Comparison of ENCODE assay signal across 12 cellular contexts in the genomic region with DNA sequence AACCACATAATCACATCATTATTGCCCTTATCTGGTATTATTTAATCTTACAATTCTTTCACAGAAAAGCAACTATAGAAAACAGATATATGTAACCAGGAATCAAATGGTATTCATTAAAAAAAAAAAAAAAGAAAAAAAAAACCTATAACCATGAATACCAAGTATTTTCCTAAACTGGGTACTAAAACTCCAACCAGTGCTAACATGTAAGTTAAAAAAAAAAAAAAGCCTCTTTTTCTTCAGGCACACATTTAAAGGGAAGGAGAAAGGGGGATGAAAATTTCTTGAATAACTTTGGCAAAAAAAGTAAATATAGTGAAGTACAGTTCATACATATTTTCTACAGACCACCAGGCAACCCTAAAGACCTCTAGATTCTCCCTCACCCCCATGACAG. TPM values are rescaled to one million over a fixed set of nuclear protein-coding genes. Genes with fewer than 3 reads are reported as not detected.
DNase-seq lines count a peak whose midpoint lies in the region; ATAC-seq and TF ChIP-seq lines count a peak whose summit lies in the region.
"Had no signal": no experiment of that assay in that cellular context is flagged by ENCODE, and none has a peak within 500 bp of the region (broad histone marks: within the 10 kb centered on the region; RNA-seq: fewer than 3 reads in every experiment).

No MANE protein-coding gene starts in this region.

- peak overlapping the region; percentile 79 for H3K4me3 ChIP-seq in PC-3 (ENCODE audit: low read length)
- peak overlapping the region; percentile 95 for H3K4me3 ChIP-seq in epithelial cell of esophagus (ENCODE audit: low read length)
- H3K4me3 ChIP-seq: uterus had no signal

- no peaks in the 10 kb centered on the region for H3F3A ChIP-seq in PC-3 (ENCODE audit: low read length, unreplicated experiment)

- no peak overlapping the region for H2AFZ ChIP-seq in PC-3 (ENCODE audit: low read length)

- peak overlapping the region; percentile 99 for H3K4me3 Mint-ChIP-seq in natural killer cell treated with Interleukin-12 subunit alpha and Interleukin-12 subunit beta and Interleukin-15 and Interleukin-18, amount 100 ng/mL, for 72 hours
- H3K4me3 Mint-ChIP-seq in natural killer cell (no peak overlapping the region), type B pancreatic cell (peak overlapping the region; percentile 99)

- DNase-seq in natural killer cell treated with Interleukin-12 subunit alpha and Interleukin-12 subunit beta and Interleukin-15 and Interleukin-18, amount 100 ng/mL, for 72 hours (ENCODE audit: low spot score) = no peak
- no peak for DNase-seq in natural killer cell
- no peak for DNase-seq in PC-3
- DNase-seq in epithelial cell of esophagus (ENCODE audit: low read depth) = no peak
- DNase-seq in type B pancreatic cell (ENCODE audit: extremely low spot score, unreplicated experiment) = no peak
- no peak for DNase-seq in posterior cingulate gyrus
- DNase-seq: C1 segment of cervical spinal cord, left ventricle myocardium superior, NCI-H446, uterus had no signal

- TF ChIP-seq CTCF in natural killer cell (IDR thresholded peaks at IDR 0.05) (no peak), PC-3 (conservative IDR thresholded peaks at IDR 0.05; ENCODE audit: low read depth, low read length) (no peak), epithelial cell of esophagus (IDR thresholded peaks at IDR 0.05; ENCODE audit: insufficient read depth, low read depth, low read length, missing control alignments) (no peak), type B pancreatic cell (conservative IDR thresholded peaks at IDR 0.05) (no peak)

- intact Hi-C loops in natural killer cell (cut with micrococcal nuclease) = no loop called here
- intact Hi-C loops in PC-3 (cut with micrococcal nuclease) = loop anchor here (10.0 kb wide), 1 partner anchor 472 kb away; the partner anchor contains the start of gene REST
- intact Hi-C loops in posterior cingulate gyrus (cut with DNase I) = loop anchor here (5.0 to 10.0 kb wide), 2 partner anchors 34 to 542 kb away; partner anchors contain the start of genes NOA1, POLR2B and SRP72

- no peak overlapping the region for H3K27ac Mint-ChIP-seq in natural killer cell treated with Interleukin-12 subunit alpha and Interleukin-12 subunit beta and Interleukin-15 and Interleukin-18, amount 100 ng/mL, for 72 hours
- no peak overlapping the region for H3K27ac Mint-ChIP-seq in natural killer cell
- peak overlapping the region; percentile 31 for H3K27ac Mint-ChIP-seq in type B pancreatic cell

- no peaks in the 10 kb centered on the region for H3K27me3 ChIP-seq in PC-3 (ENCODE audit: low read length)
- H3K27me3 ChIP-seq: uterus had no signal

- H3K4me2 ChIP-seq in PC-3 (ENCODE audit: low read length) = peak overlapping the region; percentile 93

- H3K27me3 Mint-ChIP-seq in natural killer cell treated with Interleukin-12 subunit alpha and Interleukin-12 subunit beta and Interleukin-15 and Interleukin-18, amount 100 ng/mL, for 72 hours = no peaks in the 10 kb centered on the region
- H3K27me3 Mint-ChIP-seq in natural killer cell (ENCODE audit: low read depth in 2 of 2) = no peaks in the 10 kb centered on the region
- no peaks in the 10 kb centered on the region for H3K27me3 Mint-ChIP-seq in type B pancreatic cell

- ATAC-seq in natural killer cell treated with Interleukin-12 subunit alpha and Interleukin-12 subunit beta and Interleukin-15 and Interleukin-18, amount 100 ng/mL, for 72 hours = no peak
- ATAC-seq in natural killer cell (no peak), PC-3 (no peak), GM18907 (IDR thresholded peaks at IDR 0.05; ENCODE audit: unreplicated experiment) (no peak), GM18868 (IDR thresholded peaks at IDR 0.05; ENCODE audit: unreplicated experiment) (no peak)
- ATAC-seq: left ventricle myocardium superior had no signal

- CTCF ChIA-PET in PC-3 (lab: Charles Lee) = interaction anchor here (0.7 kb wide), 1 partner anchor 195 kb away, joined by 3 read pairs; no protein-coding TSS in a partner anchor

- peaks cover 9% of the 10 kb centered on the region for H3K36me3 Mint-ChIP-seq in natural killer cell treated with Interleukin-12 subunit alpha and Interleukin-12 subunit beta and Interleukin-15 and Interleukin-18, amount 100 ng/mL, for 72 hours
- H3K36me3 Mint-ChIP-seq in natural killer cell (no peaks in the 10 kb centered on the region), type B pancreatic cell (peaks cover 4% of the 10 kb centered on the region)

- peak overlapping the region; percentile 98 for H3K9ac ChIP-seq in PC-3 (ENCODE audit: low read length)

- H3K4me1 ChIP-seq in PC-3 (ENCODE audit: insufficient read depth, low read length) = peaks cover 17% of the 10 kb centered on the region; the same call in 1 of the 2 replicates
- H3K4me1 ChIP-seq: uterus had no signal

- H3K36me3 ChIP-seq in PC-3 (ENCODE audit: low read depth, low read length) = peaks cover 6% of the 10 kb centered on the region; the same call in 1 of the 2 replicates
- H3K36me3 ChIP-seq: uterus had no signal

- H3K79me2 ChIP-seq in PC-3 (ENCODE audit: low read length) = peaks cover 92% of the 10 kb centered on the region

- no peaks in the 10 kb centered on the region for H3K9me3 Mint-ChIP-seq in natural killer cell treated with Interleukin-12 subunit alpha and Interleukin-12 subunit beta and Interleukin-15 and Interleukin-18, amount 100 ng/mL, for 72 hours
- H3K9me3 Mint-ChIP-seq in natural killer cell (no peaks in the 10 kb centered on the region), type B pancreatic cell (no peaks in the 10 kb centered on the region)

- H3K9me2 ChIP-seq in PC-3 (replicated peaks; ENCODE audit: low read length) = no peaks in the 10 kb centered on the region

- no peaks in the 10 kb centered on the region for H3K9me3 ChIP-seq in PC-3 (ENCODE audit: low read length)
- H3K9me3 ChIP-seq: uterus had no signal

- POLR2A ChIA-PET in PC-3 (lab: Charles Lee; ENCODE audit: unreplicated experiment) = no interaction called here

- peaks cover 14 to 25% of the 10 kb centered on the region in 2 donors for H3K4me1 Mint-ChIP-seq in natural killer cell treated with Interleukin-12 subunit alpha and Interleukin-12 subunit beta and Interleukin-15 and Interleukin-18, amount 100 ng/mL, for 72 hours (ENCODE audit: low read depth in 2 of 2)
- H3K4me1 Mint-ChIP-seq in natural killer cell (peaks cover 26 to 28% of the 10 kb centered on the region in 2 donors), type B pancreatic cell (ENCODE audit: unreplicated experiment) (peaks cover 12% of the 10 kb centered on the region)

- H3K27ac ChIP-seq in PC-3 (ENCODE audit: low read length) = no peak overlapping the region
- H3K27ac ChIP-seq: uterus had no signal

- BruUV-seq in PC-3 (replicated peaks; lab: Mats Ljungman, UMichigan) = no TSS peak

- H4K20me1 ChIP-seq in PC-3 (ENCODE audit: low read length) = peaks cover 67% of the 10 kb centered on the region

RNA-seq across cellular contexts. Expression of gene PPAT, which starts 2.1 kb away (rescaled TPM):
- 10 to 100 TPM; 31.2 to 52.9 TPM for total RNA-seq in natural killer cell treated with Interleukin-12 subunit alpha and Interleukin-12 subunit beta and Interleukin-15 and Interleukin-18, amount 100 ng/mL, for 72 hours
- 1 to 10 TPM; 4.3 to 8.9 (median 6.2) TPM for total RNA-seq in natural killer cell
- total RNA-seq in PC-3 (2014; rRNA removed) = 31.7 and 35.9 TPM in 2 replicates
- 20.6 and 37.8 TPM in 2 replicates for total RNA-seq in type B pancreatic cell (ENCODE audit: low replicate concordance)

RNA-seq across cellular contexts. Expression of gene PAICS, which starts 2.8 kb away (rescaled TPM):
- total RNA-seq in natural killer cell treated with Interleukin-12 subunit alpha and Interleukin-12 subunit beta and Interleukin-15 and Interleukin-18, amount 100 ng/mL, for 72 hours = 100 to 1,000 TPM; 141 to 243 TPM
- total RNA-seq in natural killer cell (10 to 100 TPM; 15.8 to 20.0 (median 17.6) TPM), PC-3 (2014; rRNA removed) (160 and 172 TPM in 2 replicates), type B pancreatic cell (ENCODE audit: low replicate concordance) (92.8 and 157 TPM in 2 replicates)

RNA-seq across cellular contexts. Expression of gene SRP72, which starts 34.1 kb away (rescaled TPM):
- 100 to 1,000 TPM; 145 to 150 TPM for total RNA-seq in natural killer cell treated with Interleukin-12 subunit alpha and Interleukin-12 subunit beta and Interleukin-15 and Interleukin-18, amount 100 ng/mL, for 72 hours
- total RNA-seq in natural killer cell (100 to 1,000 TPM; 102 to 131 (median 120) TPM), PC-3 (2014; rRNA removed) (102 and 118 TPM in 2 replicates), type B pancreatic cell (ENCODE audit: low replicate concordance) (87.3 and 108 TPM in 2 replicates)

RNA-seq across cellular contexts. Expression of gene AASDH, which starts 46.0 kb away (rescaled TPM):
- 10 to 100 TPM; 10.5 to 10.7 TPM for total RNA-seq in natural killer cell treated with Interleukin-12 subunit alpha and Interleukin-12 subunit beta and Interleukin-15 and Interleukin-18, amount 100 ng/mL, for 72 hours
- total RNA-seq in natural killer cell (10 to 100 TPM in 1 of 3 donors, 1 to 10 TPM in 2; 9.5 to 14.2 (median 9.6) TPM), PC-3 (2014; rRNA removed) (7.5 and 8.8 TPM in 2 replicates), type B pancreatic cell (ENCODE audit: low replicate concordance) (16.7 and 19.2 TPM in 2 replicates)
